8 cellular contexts compared by ENCODE assay signal in genomic region chr11:69641681-69642548, GRCh38. TPM values are rescaled to one million over a fixed set of nuclear protein-coding genes. Genes with fewer than 3 reads are reported as not detected.
DNase-seq lines count a peak whose midpoint lies in the region; ATAC-seq and TF ChIP-seq lines count a peak whose summit lies in the region.

No MANE protein-coding gene starts in this region.

- no peak for TF ChIP-seq CTCF in brain microvascular endothelial cell (IDR thresholded peaks at IDR 0.05; ENCODE audit: low read depth, low read length, missing control alignments)

- ATAC-seq in HG02852 (IDR thresholded peaks at IDR 0.05; ENCODE audit: unreplicated experiment) = no peak

- in situ Hi-C loops in brain microvascular endothelial cell (cut with HindIII; ENCODE audit: low pct_ligation_motif_present, low sequenced_read_pairs) = no loop called here

- H3K27me3 Mint-ChIP-seq in activated naive CD4-positive, alpha-beta T cell treated with anti-CD3 and anti-CD28 coated beads, Interleukin-2, amount 50 U/mL, for 24 hours = peaks cover 9% of the 10 kb centered on the region

- H3K4me1 ChIP-seq in mesodermal cell (ENCODE audit: control insufficient read depth, insufficient read depth, low read length, poor library complexity, severe bottlenecking) (peaks cover 20% of the 10 kb centered on the region), urinary bladder (ENCODE audit: insufficient read depth) (peaks cover 3% of the 10 kb centered on the region)

- peak overlapping the region; percentile 94 for H3K4me3 Mint-ChIP-seq in activated naive CD4-positive, alpha-beta T cell treated with anti-CD3 and anti-CD28 coated beads, Interleukin-2, amount 50 U/mL, for 24 hours

- H3K9me3 Mint-ChIP-seq in activated naive CD4-positive, alpha-beta T cell treated with anti-CD3 and anti-CD28 coated beads, Interleukin-2, amount 50 U/mL, for 24 hours = no peaks in the 10 kb centered on the region

- H3K27ac ChIP-seq in brain microvascular endothelial cell (peak overlapping the region; percentile 87), mesodermal cell (ENCODE audit: low read depth, low read length, severe bottlenecking) (peak overlapping the region; percentile 78), urinary bladder (ENCODE audit: low read depth) (peak overlapping the region; percentile 3)

- no peaks in the 10 kb centered on the region for H3K27me3 ChIP-seq in brain microvascular endothelial cell (replicated peaks)

- 1% methylated on average over 29 to 50 of the region's 68 CpGs for WGBS in mesodermal cell (ENCODE audit: insufficient coverage in 2 of 2), 2 experiments
- under 1% methylated on average over 68 of the region's 68 CpGs for WGBS in urinary bladder

- peaks cover 27% of the 10 kb centered on the region for H3K4me1 Mint-ChIP-seq in activated naive CD4-positive, alpha-beta T cell treated with anti-CD3 and anti-CD28 coated beads, Interleukin-2, amount 50 U/mL, for 24 hours

- no peak overlapping the region for H3K27ac Mint-ChIP-seq in activated naive CD4-positive, alpha-beta T cell treated with anti-CD3 and anti-CD28 coated beads, Interleukin-2, amount 50 U/mL, for 24 hours

- DNase-seq in activated naive CD4-positive, alpha-beta T cell treated with Interleukin-2 at 50 U/mL for 16 hours = no peak
- DNase-seq in brain microvascular endothelial cell (no peak), NCI-H2081 treated with DMSO at 0.1 percent for 48 hours (lab: John Stamatoyannopoulos, UW) (no peak)
- no peak for DNase-seq in activated CD8-positive, alpha-beta memory T cell treated with anti-CD3 and anti-CD28 coated beads, Interleukin-2, amount 50 U/mL, for 4 hours

- H3K36me3 ChIP-seq in brain microvascular endothelial cell (replicated peaks) (peaks cover 39% of the 10 kb centered on the region), mesodermal cell (ENCODE audit: control insufficient read depth, insufficient read depth, low read length) (peaks cover 49% of the 10 kb centered on the region), urinary bladder (ENCODE audit: insufficient read depth) (no peaks in the 10 kb centered on the region)

- no peaks in the 10 kb centered on the region for H3K9me3 ChIP-seq in mesodermal cell (ENCODE audit: control insufficient read depth, low read length)

- H3K4me3 ChIP-seq in brain microvascular endothelial cell (ENCODE audit: low read depth, low read length) (peak overlapping the region; percentile 98), mesodermal cell (ENCODE audit: extremely low read depth, insufficient read depth, low read length, poor library complexity, severe bottlenecking) (peak overlapping the region; percentile 97), urinary bladder (ENCODE audit: low read depth, low read length) (peak overlapping the region; percentile 86)

- no peaks in the 10 kb centered on the region for H3K36me3 Mint-ChIP-seq in activated naive CD4-positive, alpha-beta T cell treated with anti-CD3 and anti-CD28 coated beads, Interleukin-2, amount 50 U/mL, for 24 hours

RNA-seq across cellular contexts. Expression of gene CCND1, which starts 1.0 kb away (rescaled TPM):
- polyA plus RNA-seq in mesodermal cell (2013, experiment 1 of 2) = 278 TPM
- polyA plus RNA-seq in mesodermal cell (2013, experiment 2 of 2) = 285 TPM
- total RNA-seq in urinary bladder = 78.8 TPM
- 17.5 TPM for polyA plus RNA-seq in urinary bladder

RNA-seq across cellular contexts. Expression of gene LTO1, which starts 33.2 kb away (rescaled TPM):
- polyA plus RNA-seq in mesodermal cell (2013, experiment 1 of 2) = 12.1 TPM
- polyA plus RNA-seq in mesodermal cell (2013, experiment 2 of 2) = 13.3 TPM
- 16.9 TPM for total RNA-seq in urinary bladder
- polyA plus RNA-seq in urinary bladder = 15.9 TPM

Comparison
In these comparisons a context has a peak if more than half of its experiments do, and no peak if none do; other contexts are left out.
1. H3K27ac ChIP-seq: peak in every context shown above with its lines; median percentile 87 in brain microvascular endothelial cell; 78 in mesodermal cell; 3 in urinary bladder.